ENCODE assay signal across 8 cellular contexts in the genomic region with DNA sequence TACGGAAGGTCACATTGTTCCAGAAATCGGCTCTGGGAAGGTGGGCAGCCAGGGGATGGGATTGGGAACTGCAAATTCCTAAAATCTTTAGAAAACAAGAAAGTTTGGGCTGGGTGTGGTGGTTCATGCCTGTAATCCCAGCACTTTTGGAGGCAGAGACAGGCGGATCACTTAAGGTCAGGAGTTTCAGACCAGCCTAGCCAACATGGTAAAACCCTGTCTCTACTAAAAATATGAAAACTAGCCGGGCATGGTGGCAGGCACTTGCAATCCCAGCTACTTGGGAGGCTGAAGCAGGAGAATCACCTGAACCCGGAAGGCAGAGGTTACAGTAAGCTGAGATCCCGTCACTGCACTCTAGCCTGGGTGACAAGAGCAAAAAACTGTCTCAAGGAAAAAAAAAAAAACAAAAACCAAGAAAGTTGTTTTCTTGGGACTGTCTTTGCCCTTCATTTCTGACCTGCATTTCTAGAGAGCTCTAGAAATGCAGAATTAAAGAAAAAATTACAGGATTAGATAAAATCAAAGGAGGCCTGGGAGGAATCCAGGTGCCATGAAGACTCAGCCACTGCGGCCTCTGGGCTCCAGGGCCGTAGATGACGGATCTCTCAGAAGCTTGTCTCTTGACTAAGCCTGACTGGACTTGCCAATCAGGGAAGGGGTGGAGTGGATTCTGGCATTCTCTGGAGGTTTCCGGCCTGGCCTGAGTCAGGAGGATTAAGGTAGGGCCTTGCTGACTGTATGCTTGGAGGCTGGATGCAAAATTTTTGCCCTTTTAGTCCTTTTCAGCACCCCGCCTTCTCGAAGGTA. TPM values are rescaled to one million over a fixed set of nuclear protein-coding genes. Genes with fewer than 3 reads are reported as not detected.
DNase-seq lines count a peak whose midpoint lies in the region; ATAC-seq and TF ChIP-seq lines count a peak whose summit lies in the region.

No MANE protein-coding gene starts in this region.

- peak overlapping the region; percentile 100 for H3K27ac Mint-ChIP-seq in Caco-2 (ENCODE audit: unreplicated experiment)
- H3K27ac Mint-ChIP-seq in type B pancreatic cell: peak overlapping the region; percentile 91

- POLR2A ChIA-PET in Caco-2 (lab: Charles Lee): interaction anchor here (0.6 to 1.8 kb wide), 5 partner anchors 14 to 302 kb away, joined by 4 to 12 read pairs (median 7); a partner anchor contains a TSS

- CTCF ChIA-PET in Caco-2 (lab: Charles Lee): interaction anchor here (0.6 to 2.0 kb wide), 3 partner anchors 14 to 24 kb away, joined by 3 to 15 read pairs (median 4); no protein-coding TSS in a partner anchor
- CTCF ChIA-PET in mammary epithelial cell (lab: Charles Lee; ENCODE audit: low non-redundant PET): interaction anchor here (1.2 kb wide), 1 partner anchor 25 kb away, joined by 5 read pairs; no protein-coding TSS in a partner anchor

- H3K9me3 Mint-ChIP-seq in Caco-2 (ENCODE audit: unreplicated experiment) (no peaks in the 10 kb centered on the region), type B pancreatic cell (no peaks in the 10 kb centered on the region)

- DNase-seq in Caco-2 (peak; percentile 74 to 85), LHCN-M2 (ENCODE audit: low read depth) (peak; percentile 98), mammary epithelial cell (peak; percentile 99), lung (ENCODE audit: low spot score) (peak; percentile 83), type B pancreatic cell (ENCODE audit: extremely low spot score, unreplicated experiment) (no peak), globus pallidus (ENCODE audit: low spot score) (no peak)
- no peak for DNase-seq in effector memory CD4-positive, alpha-beta T cell

- peaks cover 72% of the 10 kb centered on the region for H3K4me1 ChIP-seq in Caco-2
- H3K4me1 ChIP-seq in mammary epithelial cell (ENCODE audit: insufficient read depth, low read length): peaks cover 84% of the 10 kb centered on the region
- peaks cover 30 to 42% of the 10 kb centered on the region in 2 donors for H3K4me1 ChIP-seq in lung (ENCODE audit: control insufficient read depth in 2 of 2, insufficient read depth in 2 of 2, low read length in 2 of 2)
- H3K4me1 ChIP-seq in effector memory CD4-positive, alpha-beta T cell (ENCODE audit: control insufficient read depth, insufficient read depth, low read length, poor library complexity, severe bottlenecking): peaks cover 12% of the 10 kb centered on the region

- H3K79me2 ChIP-seq in mammary epithelial cell (ENCODE audit: insufficient read depth, low read length): peaks cover 41% of the 10 kb centered on the region

- WGBS in mammary epithelial cell (ENCODE audit: low coverage, missing lambda C conversion rate): 21% methylated on average over 12 of the region's 12 CpGs
- 51 to 67% methylated on average over 12 of the region's 12 CpGs for WGBS in lung, 2 donors

- in situ Hi-C loops in mammary epithelial cell (cut with MboI; ENCODE audit: low sequenced_read_pairs in 2 of 2): no loop called here

- H3K4me1 Mint-ChIP-seq in Caco-2 (ENCODE audit: low read depth, unreplicated experiment) (peaks cover 64% of the 10 kb centered on the region), type B pancreatic cell (ENCODE audit: unreplicated experiment) (peaks cover 68% of the 10 kb centered on the region)

- dilution Hi-C loops in mammary epithelial cell (cut with HindIII; ENCODE audit: low sequenced_read_pairs): no loop called here

- H2AFZ ChIP-seq in mammary epithelial cell (ENCODE audit: low read depth, low read length): no peak overlapping the region

- no peaks in the 10 kb centered on the region for H4K20me1 ChIP-seq in mammary epithelial cell (ENCODE audit: insufficient read depth, low read length)

- H3K4me3 ChIP-seq in Caco-2 (ENCODE audit: low read depth, low read length) (no peak overlapping the region), mammary epithelial cell (replicated peaks in 1 of 3; ENCODE audit: insufficient read depth in 1 of 3, low read depth in 2 of 3, low read length in 3 of 3) (no peak overlapping the region), lung (no peak overlapping the region)
- no peak overlapping the region for H3K4me3 ChIP-seq in effector memory CD4-positive, alpha-beta T cell (ENCODE audit: insufficient read depth, low read depth, low read length, poor library complexity, severe bottlenecking)

- H3K36me3 Mint-ChIP-seq in Caco-2 (ENCODE audit: insufficient read depth, unreplicated experiment) (peaks cover 20% of the 10 kb centered on the region), type B pancreatic cell (no peaks in the 10 kb centered on the region)

- H3K27me3 ChIP-seq in Caco-2 (replicated peaks; ENCODE audit: control insufficient read depth, insufficient read depth, low read length) (no peaks in the 10 kb centered on the region), mammary epithelial cell (ENCODE audit: insufficient read depth, low read length) (no peaks in the 10 kb centered on the region), lung (ENCODE audit: control insufficient read depth, insufficient read depth) (no peaks in the 10 kb centered on the region)
- no peaks in the 10 kb centered on the region for H3K27me3 ChIP-seq in effector memory CD4-positive, alpha-beta T cell (replicated peaks; ENCODE audit: control insufficient read depth, insufficient read depth, low read length, poor library complexity, severe bottlenecking)

- ATAC-seq in lung (ENCODE audit: insufficient read depth, low FRiP score): no peak
- ATAC-seq in HG02798 (IDR thresholded peaks at IDR 0.05; ENCODE audit: poor library complexity, unreplicated experiment): no peak

- TF ChIP-seq CTCF in Caco-2 (IDR thresholded peaks at IDR 0.05; ENCODE audit: insufficient read depth in 1 of 2, low read depth in 1 of 2, low read length in 1 of 2, severe bottlenecking in 1 of 2, unreplicated experiment in 1 of 2) (no peak), mammary epithelial cell (conservative IDR thresholded peaks at IDR 0.05 in 1 of 2, IDR thresholded peaks at IDR 0.05 in 1 of 2; ENCODE audit: extremely low read depth in 1 of 2, insufficient read depth in 1 of 2, low read depth in 1 of 2, low read length in 2 of 2) (no peak), lung (IDR thresholded peaks at IDR 0.05; ENCODE audit: control extremely low read depth, extremely low read depth) (no peak), type B pancreatic cell (conservative IDR thresholded peaks at IDR 0.05) (no peak)

- H3K4me2 ChIP-seq in mammary epithelial cell (ENCODE audit: insufficient read depth, low read depth, low read length): no peak overlapping the region

- BruUV-seq in Caco-2 (replicated peaks; lab: Mats Ljungman, UMichigan) (no TSS peak), mammary epithelial cell (replicated peaks; lab: Mats Ljungman, UMichigan) (TSS peak; percentile 25)

- peak overlapping the region; percentile 79 for H3K9ac ChIP-seq in mammary epithelial cell (ENCODE audit: insufficient read depth, low read length)

- H3K27ac ChIP-seq in mammary epithelial cell (ENCODE audit: insufficient read depth, low read depth, low read length) (peak overlapping the region; percentile 98), lung (ENCODE audit: low read depth in 1 of 2, low read length in 1 of 2) (peak overlapping the region; percentile 88 to 97)
- H3K27ac ChIP-seq in effector memory CD4-positive, alpha-beta T cell (ENCODE audit: insufficient read depth, low read length, poor library complexity, severe bottlenecking): no peak overlapping the region

- H3K9me3 ChIP-seq in Caco-2 (no peaks in the 10 kb centered on the region), mammary epithelial cell (replicated peaks; ENCODE audit: insufficient read depth, low read length) (no peaks in the 10 kb centered on the region), lung (ENCODE audit: control insufficient read depth in 2 of 2, insufficient read depth in 1 of 2, low read length in 1 of 2) (no peaks in the 10 kb centered on the region)
- H3K9me3 ChIP-seq in effector memory CD4-positive, alpha-beta T cell (ENCODE audit: control insufficient read depth, low read length): no peaks in the 10 kb centered on the region

- H3K36me3 ChIP-seq in Caco-2 (ENCODE audit: control insufficient read depth, insufficient read depth, low read length): no peaks in the 10 kb centered on the region
- no peaks in the 10 kb centered on the region for H3K36me3 ChIP-seq in mammary epithelial cell (ENCODE audit: insufficient read depth, low read length)
- H3K36me3 ChIP-seq in lung (ENCODE audit: control insufficient read depth in 2 of 2, insufficient read depth in 2 of 2, low read length in 2 of 2): no peaks in the 10 kb centered on the region
- no peaks in the 10 kb centered on the region for H3K36me3 ChIP-seq in effector memory CD4-positive, alpha-beta T cell (ENCODE audit: control insufficient read depth, insufficient read depth, low read length)

- intact Hi-C loops in Caco-2 (cut with micrococcal nuclease; ENCODE audit: unreplicated experiment) (no loop called here), mammary epithelial cell (cut with micrococcal nuclease) (loop anchor here (1.0 kb wide), 1 partner anchor 16 kb away; no protein-coding TSS in a partner anchor)

- no peak overlapping the region for H3K4me3 Mint-ChIP-seq in Caco-2 (ENCODE audit: unreplicated experiment)
- peak overlapping the region; percentile 71 for H3K4me3 Mint-ChIP-seq in type B pancreatic cell

- H3K27me3 Mint-ChIP-seq in Caco-2 (ENCODE audit: insufficient read depth, unreplicated experiment) (no peaks in the 10 kb centered on the region), type B pancreatic cell (no peaks in the 10 kb centered on the region)

RNA-seq across cellular contexts. Expression of a gene that starts 5.3 kb away (rescaled TPM):
- total RNA-seq in Caco-2 (2022) (4,797 and 4,914 TPM in 2 replicates), LHCN-M2 (2014; rRNA removed) (1,575 and 2,461 TPM in 2 replicates), mammary epithelial cell (over 10,000 TPM in 1 of 2 donors, 1,000 to 10,000 TPM in 1; 9,320 to 20,636 TPM), lung (over 10,000 TPM; 10,633 to 48,332 TPM), type B pancreatic cell (ENCODE audit: low replicate concordance) (4,133 and 6,276 TPM in 2 replicates)
- polyA plus RNA-seq in LHCN-M2 (2012): 343 TPM
- polyA plus RNA-seq in mammary epithelial cell (211 TPM), lung (1,000 to 10,000 TPM in 1 of 2 donors, 100 to 1,000 TPM in 1; 125 to 2,965 TPM)
- polyA minus RNA-seq in mammary epithelial cell: 7,117 TPM

RNA-seq across cellular contexts. Expression of a gene that starts 31.3 kb away (rescaled TPM):
- total RNA-seq in Caco-2 (2022) (123 and 124 TPM in 2 replicates), LHCN-M2 (2014; rRNA removed) (104 and 113 TPM in 2 replicates), mammary epithelial cell (10 to 100 TPM; 66.0 to 75.0 TPM), lung (10 to 100 TPM; 54.3 to 93.8 TPM), type B pancreatic cell (ENCODE audit: low replicate concordance) (79.4 and 80.4 TPM in 2 replicates)
- polyA plus RNA-seq in LHCN-M2 (2012): 81.2 TPM
- polyA plus RNA-seq in mammary epithelial cell (64.8 TPM), lung (100 to 1,000 TPM in 1 of 2 donors, 10 to 100 TPM in 1; 79.1 to 107 TPM)
- polyA minus RNA-seq in mammary epithelial cell: 45.1 TPM

Comparison
In these comparisons a context has a peak if more than half of its experiments do, and no peak if none do; other contexts are left out.
1. DNase-seq: peak in Caco-2 (2 of 2), LHCN-M2 (single experiment), mammary epithelial cell (single experiment) and lung (single experiment); none in type B pancreatic cell (single experiment), globus pallidus (single experiment) and effector memory CD4-positive, alpha-beta T cell (0 of 3).